ENCODE assay signal across 15 cellular contexts in the genomic region with DNA sequence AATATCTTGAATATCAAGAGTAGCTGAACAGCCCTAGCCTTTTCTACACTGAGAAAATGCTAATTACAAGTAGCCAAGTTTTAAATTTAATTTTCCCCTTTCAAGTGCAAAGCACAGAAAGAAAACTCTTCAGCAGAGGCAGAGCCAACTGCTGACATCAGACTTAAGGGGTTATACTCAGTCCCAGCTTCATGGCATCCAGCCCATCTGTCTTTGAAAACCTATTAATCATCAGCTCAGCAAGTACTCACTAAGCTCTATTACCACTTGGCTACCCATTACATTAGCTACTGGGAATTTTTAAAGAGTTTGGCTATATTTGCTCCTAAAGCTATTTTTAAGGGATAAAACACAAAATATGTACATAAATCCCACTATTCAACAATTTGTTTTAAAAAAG.
DNase-seq lines count a peak whose midpoint lies in the region; ATAC-seq and TF ChIP-seq lines count a peak whose summit lies in the region.
"Had no signal": no experiment of that assay in that cellular context is flagged by ENCODE, and none has a peak within 500 bp of the region (broad histone marks: within the 10 kb centered on the region; RNA-seq: fewer than 3 reads in every experiment).

No MANE protein-coding gene starts in this region.

- H3K4me3 ChIP-seq in mammary epithelial cell (replicated peaks in 1 of 3; ENCODE audit: insufficient read depth in 1 of 3, low read depth in 2 of 3, low read length in 3 of 3): no peak overlapping the region
- H3K4me3 ChIP-seq: BLaER1 treated with 17β-estradiol and CSF1 and Interleukin-3, amounts not matched to agents 10 nM and 100 nM; colonic mucosa; heart left ventricle; ovary had no signal

- no peaks in the 10 kb centered on the region for H3K9me3 ChIP-seq in mammary epithelial cell (replicated peaks; ENCODE audit: insufficient read depth, low read length)
- no peaks in the 10 kb centered on the region for H3K9me3 ChIP-seq in T-helper 17 cell (ENCODE audit: control insufficient read depth, low read length, poor library complexity, severe bottlenecking)
- H3K9me3 ChIP-seq: BLaER1 treated with 17β-estradiol and CSF1 and Interleukin-3, amounts not matched to agents 10 nM and 100 nM; colonic mucosa; heart left ventricle; ovary had no signal

- H3K4me1 Mint-ChIP-seq in T-helper 17 cell: no peaks in the 10 kb centered on the region
- H3K4me1 Mint-ChIP-seq: activated CD4-positive, alpha-beta T cell treated with anti-CD3 and anti-CD28 coated beads, Interleukin-2, amount 10 ng/mL, durations not matched to agents 7 days and 5 days; stimulated activated naive B cell treated with anti-CD40 and anti-IgM and Interleukin-4, amounts not matched to agents 10 μg/mL and 1 μg/mL and 100 μg/mL, for 72 hours had no signal

- no peak for ATAC-seq in T-helper 17 cell
- ATAC-seq: stimulated activated naive B cell treated with anti-CD40 and anti-IgM and Interleukin-4, amounts not matched to agents 10 μg/mL and 1 μg/mL and 100 μg/mL, for 72 hours had no signal

- H3K4me3 Mint-ChIP-seq in T-helper 17 cell: no peak overlapping the region
- H3K4me3 Mint-ChIP-seq: activated CD4-positive, alpha-beta T cell treated with anti-CD3 and anti-CD28 coated beads, Interleukin-2, amount 10 ng/mL, durations not matched to agents 7 days and 5 days; stimulated activated naive B cell treated with anti-CD40 and anti-IgM and Interleukin-4, amounts not matched to agents 10 μg/mL and 1 μg/mL and 100 μg/mL, for 72 hours had no signal

- H3K27me3 Mint-ChIP-seq in T-helper 17 cell: no peaks in the 10 kb centered on the region
- H3K27me3 Mint-ChIP-seq: activated CD4-positive, alpha-beta T cell treated with anti-CD3 and anti-CD28 coated beads, Interleukin-2, amount 10 ng/mL, durations not matched to agents 7 days and 5 days; stimulated activated naive B cell treated with anti-CD40 and anti-IgM and Interleukin-4, amounts not matched to agents 10 μg/mL and 1 μg/mL and 100 μg/mL, for 72 hours had no signal

- CTCF ChIA-PET in mammary epithelial cell (lab: Charles Lee; ENCODE audit: low non-redundant PET): no interaction called here

- no peak overlapping the region for H3K27ac ChIP-seq in mammary epithelial cell (ENCODE audit: insufficient read depth, low read depth, low read length)
- H3K27ac ChIP-seq: BLaER1 treated with 17β-estradiol and CSF1 and Interleukin-3, amounts not matched to agents 10 nM and 100 nM; colonic mucosa; heart left ventricle; ovary had no signal

- dilution Hi-C loops in mammary epithelial cell (cut with HindIII; ENCODE audit: low sequenced_read_pairs): no loop called here

- in situ Hi-C loops in mammary epithelial cell (cut with MboI; ENCODE audit: low sequenced_read_pairs in 2 of 2): no loop called here

- no peak overlapping the region for H3K4me2 ChIP-seq in mammary epithelial cell (ENCODE audit: insufficient read depth, low read depth, low read length)
- H3K4me2 ChIP-seq: BLaER1 treated with 17β-estradiol and CSF1 and Interleukin-3, amounts not matched to agents 10 nM and 100 nM had no signal

- no peaks in the 10 kb centered on the region for H4K20me1 ChIP-seq in mammary epithelial cell (ENCODE audit: insufficient read depth, low read length)
- H4K20me1 ChIP-seq: BLaER1 treated with 17β-estradiol and CSF1 and Interleukin-3, amounts not matched to agents 10 nM and 100 nM had no signal

- no TSS peak for BruUV-seq in mammary epithelial cell (replicated peaks; lab: Mats Ljungman, UMichigan)

- peak; percentile 55 for DNase-seq in D341Med (ENCODE audit: low spot score)
- DNase-seq in M059J (ENCODE audit: low read depth): peak; percentile 48
- peak; percentile 54 for DNase-seq in mammary epithelial cell
- peak; percentile 91 for DNase-seq in kidney glomerular epithelial cell (lab: John Stamatoyannopoulos, UW)
- no peak for DNase-seq in T-helper 17 cell
- no peak for DNase-seq in NCI-H2227 treated with DMSO at 0.1 percent for 48 hours (lab: John Stamatoyannopoulos, UW)
- no peak for DNase-seq in UCSD-AML1 (lab: John Stamatoyannopoulos, UW; ENCODE audit: unreplicated experiment)
- no peak for DNase-seq in NCI-H2196 treated with DMSO at 0.1 percent for 48 hours (lab: John Stamatoyannopoulos, UW; ENCODE audit: unreplicated experiment)
- DNase-seq: activated CD4-positive, alpha-beta T cell treated with anti-CD3 and anti-CD28 coated beads, Interleukin-2, amount 10 ng/mL, durations not matched to agents 7 days and 5 days; colonic mucosa; heart left ventricle; ovary; stimulated activated CD4-positive, alpha-beta T cell treated with anti-CD3 and anti-CD28 coated beads, Interleukin-2, amount 100 ng/mL, for 24 hours; stimulated activated naive B cell treated with anti-CD40 and anti-IgM and Interleukin-4, amounts not matched to agents 10 μg/mL and 1 μg/mL and 100 μg/mL, for 72 hours had no signal

- no peaks in the 10 kb centered on the region for H3K27me3 ChIP-seq in mammary epithelial cell (ENCODE audit: insufficient read depth, low read length)
- H3K27me3 ChIP-seq: BLaER1 treated with 17β-estradiol and CSF1 and Interleukin-3, amounts not matched to agents 10 nM and 100 nM; colonic mucosa; heart left ventricle; ovary had no signal

- no peaks in the 10 kb centered on the region for H3K36me3 Mint-ChIP-seq in T-helper 17 cell (ENCODE audit: low read depth)
- H3K36me3 Mint-ChIP-seq: stimulated activated naive B cell treated with anti-CD40 and anti-IgM and Interleukin-4, amounts not matched to agents 10 μg/mL and 1 μg/mL and 100 μg/mL, for 72 hours had no signal

- H3K36me3 ChIP-seq in mammary epithelial cell (ENCODE audit: insufficient read depth, low read length): peaks cover 34% of the 10 kb centered on the region
- H3K36me3 ChIP-seq: BLaER1 treated with 17β-estradiol and CSF1 and Interleukin-3, amounts not matched to agents 10 nM and 100 nM; colonic mucosa; ovary had no signal

- H3K27ac Mint-ChIP-seq in T-helper 17 cell: no peak overlapping the region
- H3K27ac Mint-ChIP-seq: activated CD4-positive, alpha-beta T cell treated with anti-CD3 and anti-CD28 coated beads, Interleukin-2, amount 10 ng/mL, durations not matched to agents 7 days and 5 days; stimulated activated naive B cell treated with anti-CD40 and anti-IgM and Interleukin-4, amounts not matched to agents 10 μg/mL and 1 μg/mL and 100 μg/mL, for 72 hours had no signal

- intact Hi-C loops in mammary epithelial cell (cut with micrococcal nuclease): no loop called here

- no peaks in the 10 kb centered on the region for H3K79me2 ChIP-seq in mammary epithelial cell (ENCODE audit: insufficient read depth, low read length)

- H2AFZ ChIP-seq in mammary epithelial cell (ENCODE audit: low read depth, low read length): no peak overlapping the region

- no peaks in the 10 kb centered on the region for H3K4me1 ChIP-seq in mammary epithelial cell (ENCODE audit: insufficient read depth, low read length)
- H3K4me1 ChIP-seq: BLaER1 treated with 17β-estradiol and CSF1 and Interleukin-3, amounts not matched to agents 10 nM and 100 nM; colonic mucosa; heart left ventricle had no signal

- no peak overlapping the region for H3K9ac ChIP-seq in mammary epithelial cell (ENCODE audit: insufficient read depth, low read length)
- H3K9ac ChIP-seq: BLaER1 treated with 17β-estradiol and CSF1 and Interleukin-3, amounts not matched to agents 10 nM and 100 nM had no signal

- no peak for TF ChIP-seq CTCF in mammary epithelial cell (conservative IDR thresholded peaks at IDR 0.05 in 1 of 2, IDR thresholded peaks at IDR 0.05 in 1 of 2; ENCODE audit: extremely low read depth in 1 of 2, insufficient read depth in 1 of 2, low read depth in 1 of 2, low read length in 2 of 2)

Comparison
In these comparisons a context has a peak if more than half of its experiments do, and no peak if none do; other contexts are left out.
1. DNase-seq: peak in D341Med (single experiment), M059J (single experiment), mammary epithelial cell (single experiment) and kidney glomerular epithelial cell (single experiment); none in T-helper 17 cell (0 of 3), NCI-H2227 treated with DMSO at 0.1 percent for 48 hours (single experiment), UCSD-AML1 (single experiment) and NCI-H2196 treated with DMSO at 0.1 percent for 48 hours (single experiment).